ENCODE assay signal across 17 cellular contexts in genomic region chr17:72167593-72167992, GRCh38. TPM values are rescaled to one million over a fixed set of nuclear protein-coding genes. Genes with fewer than 3 reads are reported as not detected.
DNase-seq lines count a peak whose midpoint lies in the region; ATAC-seq and TF ChIP-seq lines count a peak whose summit lies in the region.
"Had no signal": no experiment of that assay in that cellular context is flagged by ENCODE, and none has a peak within 500 bp of the region (broad histone marks: within the 10 kb centered on the region; RNA-seq: fewer than 3 reads in every experiment).

No MANE protein-coding gene starts in this region.

- no peak overlapping the region for H2BK15ac ChIP-seq in H9 (ENCODE audit: low read depth, low read length)

- H3K4ac ChIP-seq in H9 (ENCODE audit: low read depth, low read length): no peak overlapping the region

- H2BK120ac ChIP-seq in H9 (ENCODE audit: low read depth, low read length, poor library complexity, severe bottlenecking): no peak overlapping the region

- H3K79me1 ChIP-seq in H9 (ENCODE audit: insufficient read depth, low read depth, low read length, poor library complexity, severe bottlenecking): no peaks in the 10 kb centered on the region

- H3K27me3 ChIP-seq in H9 (ENCODE audit: insufficient read depth, low read length) (no peaks in the 10 kb centered on the region), GM23338 (ENCODE audit: insufficient read depth) (no peaks in the 10 kb centered on the region), WERI-Rb-1 (ENCODE audit: insufficient read depth, low read depth, severe bottlenecking) (no peaks in the 10 kb centered on the region)
- H3K27me3 ChIP-seq in CD8-positive, alpha-beta memory T cell (ENCODE audit: insufficient read depth, low read length, poor library complexity, severe bottlenecking): no peaks in the 10 kb centered on the region

- no peak overlapping the region for H4K91ac ChIP-seq in H9 (ENCODE audit: insufficient read length, low read depth, low read length)

- H2AK5ac ChIP-seq in H9 (ENCODE audit: insufficient read length, low read length): no peak overlapping the region

- POLR2A ChIA-PET in CD8-positive, alpha-beta memory T cell (lab: Charles Lee): no interaction called here

- no peaks in the 10 kb centered on the region for H3F3A ChIP-seq in GM23338 (replicated peaks; ENCODE audit: low read depth)

- ATAC-seq in mucosa of descending colon: peak; percentile 51
- ATAC-seq in GM23338: no peak
- ATAC-seq: A549 had no signal

- no peak overlapping the region for H4K8ac ChIP-seq in H9 (replicated peaks; ENCODE audit: insufficient read length, low read depth, low read length)

- H3K36me3 Mint-ChIP-seq in H9 (ENCODE audit: insufficient read depth in 1 of 3, low read depth in 3 of 3): peaks cover 0 to 2% (median 1%) of the 10 kb centered on the region in 3 experiments; a peak in 3 of 7 replicates
- H3K36me3 Mint-ChIP-seq in CD8-positive, alpha-beta memory T cell: no peaks in the 10 kb centered on the region
- 0 out of 3 replicates have a peak, but pooled peaks cover 2% of the 10 kb centered on the region for H3K36me3 Mint-ChIP-seq in GM23338 (ENCODE audit: low read depth)
- H3K36me3 Mint-ChIP-seq: CD4-positive, alpha-beta memory T cell had no signal

- H3K27ac ChIP-seq in H9 (ENCODE audit: insufficient read length, low read depth, low read length) (no peak overlapping the region), VCaP (peak overlapping the region; percentile 21; the same call in 1 of the 2 replicates), GM23338 (ENCODE audit: low read depth) (no peak overlapping the region), WERI-Rb-1 (no peak overlapping the region)
- no peak overlapping the region for H3K27ac ChIP-seq in CD8-positive, alpha-beta memory T cell (ENCODE audit: low read depth, low read length)
- H3K27ac ChIP-seq: A549 had no signal

- CTCF ChIA-PET in CD8-positive, alpha-beta memory T cell (lab: Charles Lee): no interaction called here

- peak overlapping the region; percentile 57 for H2BK12ac ChIP-seq in H9 (ENCODE audit: insufficient read length, low read depth, low read length)

- H3K4me3 Mint-ChIP-seq in H9 (no peak overlapping the region), GM23338 (no peak overlapping the region)
- no peak overlapping the region for H3K4me3 Mint-ChIP-seq in CD8-positive, alpha-beta memory T cell
- H3K4me3 Mint-ChIP-seq: CD4-positive, alpha-beta memory T cell; HFFc6 had no signal

- no CpG with 5 or more reads among the region's 2 CpGs for WGBS in H9 (ENCODE audit: extremely low coverage, insufficient read length, low lambda C conversion rate)

- H3K23me2 ChIP-seq in H9 (ENCODE audit: insufficient read length, low read depth, low read length, poor library complexity, severe bottlenecking): no peaks in the 10 kb centered on the region

- H2AFZ ChIP-seq in H9 (ENCODE audit: low read length) (no peak overlapping the region), GM23338 (no peak overlapping the region)

- no peak overlapping the region for H2BK20ac ChIP-seq in H9 (ENCODE audit: low read depth, low read length, poor library complexity, severe bottlenecking)

- H3K79me2 ChIP-seq in H9 (ENCODE audit: insufficient read depth, low read length) (no peaks in the 10 kb centered on the region), GM23338 (replicated peaks; ENCODE audit: insufficient read depth) (no peaks in the 10 kb centered on the region)

- no peak overlapping the region for H3T11ph ChIP-seq in H9 (ENCODE audit: low read length)

- H3K18ac ChIP-seq in H9 (ENCODE audit: insufficient read length, low read depth, low read length): no peak overlapping the region

- no peak overlapping the region for H2BK5ac ChIP-seq in H9 (ENCODE audit: insufficient read length, low read length)

- H3K14ac ChIP-seq in H9 (ENCODE audit: insufficient read depth, low read length): no peak overlapping the region

- H3K27ac Mint-ChIP-seq in H9: no peak overlapping the region
- H3K27ac Mint-ChIP-seq in CD8-positive, alpha-beta memory T cell: no peak overlapping the region
- H3K27ac Mint-ChIP-seq in GM23338: no peak overlapping the region
- H3K27ac Mint-ChIP-seq: CD4-positive, alpha-beta memory T cell; HFFc6 had no signal

- H3K4me1 Mint-ChIP-seq in H9 (peaks cover 32 to 37% of the 10 kb centered on the region in 2 experiments), GM23338 (peaks cover 34% of the 10 kb centered on the region)
- no peaks in the 10 kb centered on the region for H3K4me1 Mint-ChIP-seq in CD8-positive, alpha-beta memory T cell
- H3K4me1 Mint-ChIP-seq: CD4-positive, alpha-beta memory T cell had no signal

- H3K9me3 ChIP-seq in H9 (ENCODE audit: control insufficient read depth, low read depth, low read length): no peaks in the 10 kb centered on the region
- H3K9me3 ChIP-seq in mucosa of descending colon: no peaks in the 10 kb centered on the region
- no peaks in the 10 kb centered on the region for H3K9me3 ChIP-seq in CD8-positive, alpha-beta memory T cell (ENCODE audit: low read length)
- no peaks in the 10 kb centered on the region for H3K9me3 ChIP-seq in WERI-Rb-1 (ENCODE audit: severe bottlenecking)
- H3K9me3 ChIP-seq: A549, Caco-2, HAP-1 had no signal

- H3K56ac ChIP-seq in H9 (ENCODE audit: insufficient read length, low read depth, low read length): no peak overlapping the region

- peaks cover 17% of the 10 kb centered on the region for H3K9me2 ChIP-seq in GM23338 (ENCODE audit: insufficient read depth)

- no peak overlapping the region for H4K5ac ChIP-seq in H9 (ENCODE audit: insufficient read length, low read depth, low read length)

- TF ChIP-seq CTCF in H9 (conservative IDR thresholded peaks at IDR 0.05): no peak
- no peak for TF ChIP-seq CTCF in VCaP (conservative IDR thresholded peaks at IDR 0.05)
- no peak for TF ChIP-seq CTCF in mucosa of descending colon (IDR thresholded peaks at IDR 0.05)
- no peak for TF ChIP-seq CTCF in GM23338 (conservative IDR thresholded peaks at IDR 0.05; ENCODE audit: low read depth in 2 of 2)
- TF ChIP-seq CTCF in WERI-Rb-1 (IDR thresholded peaks at IDR 0.05; ENCODE audit: low read depth, low read length): no peak

- intact Hi-C loops in mucosa of descending colon (cut with DNase I, micrococcal nuclease): no loop called here

- H3K4me2 ChIP-seq in H9 (ENCODE audit: insufficient read depth, insufficient read length, low read length): no peak overlapping the region
- H3K4me2 ChIP-seq in GM23338: no peak overlapping the region
- H3K4me2 ChIP-seq: A549 had no signal

- no peak overlapping the region for H3K23ac ChIP-seq in H9 (ENCODE audit: insufficient read length, low read depth, low read length)

- H3K9me3 Mint-ChIP-seq in H9 (no peaks in the 10 kb centered on the region), GM23338 (no peaks in the 10 kb centered on the region; the same call in 2 of the 3 replicates)
- peaks cover 0 to 5% (median 2%) of the 10 kb centered on the region in 5 donors for H3K9me3 Mint-ChIP-seq in CD8-positive, alpha-beta memory T cell
- H3K9me3 Mint-ChIP-seq: HFFc6 had no signal

- H3K4me1 ChIP-seq in H9 (ENCODE audit: insufficient read depth, low read length) (peaks cover 18% of the 10 kb centered on the region; the same call in 1 of the 2 replicates), mucosa of descending colon (ENCODE audit: low read depth) (peaks cover 5% of the 10 kb centered on the region), GM23338 (ENCODE audit: insufficient read depth) (peaks cover 22% of the 10 kb centered on the region)
- H3K4me1 ChIP-seq in CD8-positive, alpha-beta memory T cell (ENCODE audit: insufficient read depth, low read length): no peaks in the 10 kb centered on the region
- H3K4me1 ChIP-seq: A549, Caco-2, HAP-1 had no signal

- H3K4me3 ChIP-seq in mucosa of descending colon (no peak overlapping the region), GM23338 (no peak overlapping the region), WERI-Rb-1 (ENCODE audit: low read depth, low read length) (no peak overlapping the region)
- no peak overlapping the region for H3K4me3 ChIP-seq in CD8-positive, alpha-beta memory T cell (ENCODE audit: low read length)
- H3K4me3 ChIP-seq: A549, HAP-1 had no signal

- H3K9ac ChIP-seq in H9 (ENCODE audit: extremely low read depth, insufficient read length, low read length): no peak overlapping the region

- DNase-seq in H9: no peak
- DNase-seq in mucosa of descending colon: no peak
- no peak for DNase-seq in CD8-positive, alpha-beta memory T cell
- no peak for DNase-seq in GM23338 (ENCODE audit: low spot score)
- DNase-seq in WERI-Rb-1: no peak
- no peak for DNase-seq in NCI-H187 treated with DMSO at 0.1 percent for 48 hours (lab: John Stamatoyannopoulos, UW)
- DNase-seq: 8988T; ACHN; C1 segment of cervical spinal cord; Caco-2; CD4-positive, alpha-beta memory T cell; DMS153; DND-41; HFFc6 had no signal

- H4K20me1 ChIP-seq in H9 (ENCODE audit: control insufficient read depth, insufficient read depth, insufficient read length) (no peaks in the 10 kb centered on the region), GM23338 (replicated peaks; ENCODE audit: insufficient read depth) (no peaks in the 10 kb centered on the region)

- H3K27me3 Mint-ChIP-seq in H9 (ENCODE audit: low read depth) (peaks cover 3% of the 10 kb centered on the region), GM23338 (ENCODE audit: insufficient read depth, low read depth, poor library complexity) (peaks cover 2% of the 10 kb centered on the region)
- H3K27me3 Mint-ChIP-seq in CD8-positive, alpha-beta memory T cell: peaks cover 0 to 3% of the 10 kb centered on the region in 2 donors

- H3K36me3 ChIP-seq in mucosa of descending colon (ENCODE audit: low read depth) (no peaks in the 10 kb centered on the region), GM23338 (ENCODE audit: insufficient read depth) (no peaks in the 10 kb centered on the region), WERI-Rb-1 (no peaks in the 10 kb centered on the region)
- H3K36me3 ChIP-seq in CD8-positive, alpha-beta memory T cell (ENCODE audit: insufficient read depth, low read length): no peaks in the 10 kb centered on the region
- H3K36me3 ChIP-seq: HAP-1 had no signal

TF ChIP-seq in GM23338, 12 proteins besides CTCF, POLR2A, EP300 and RAD21 (continues in another document):
- no peak for TF ChIP-seq EZH2phosphoT487 (IDR thresholded peaks at IDR 0.05; ENCODE audit: unreplicated experiment)
- no peak for TF ChIP-seq NANOG (IDR thresholded peaks at IDR 0.05; ENCODE audit: borderline replicate concordance)

RNA-seq across cellular contexts. Expression of gene SOX9, which starts 46.8 kb away (rescaled TPM):
- 1.2 and 1.3 TPM in 2 replicates for total RNA-seq in H9 (2021)
- total RNA-seq in mucosa of descending colon: 10 to 100 TPM; 17.2 to 46.0 (median 39.8) TPM
- total RNA-seq in CD8-positive, alpha-beta memory T cell: not detected
- polyA plus RNA-seq in CD8-positive, alpha-beta memory T cell: not detected
- total RNA-seq in GM23338 (2014; rRNA removed; shearing (Covaris generic)): 4.4 and 5.8 TPM in 2 replicates
- polyA plus RNA-seq in GM23338 (2016; fragmentation: Nextera tagmentation; extraction: Ambion mirVana): 4.4 and 4.8 TPM in 2 replicates
- total RNA-seq: CD4-positive, alpha-beta memory T cell had no signal
- polyA plus RNA-seq: CD4-positive, alpha-beta memory T cell had no signal
